ENCODE assay signal across 1 cellular context in genomic region chr12:120658286-120659150, GRCh38.
A peak's percentile ranks its signal among the peaks of the same experiment; 100 is the strongest.
TF ChIP-seq lines count a peak whose summit lies in the region.

No MANE protein-coding gene starts in this region.

TF ChIP-seq in K562, 482 proteins besides CTCF, POLR2A, EP300 and RAD21:
- TF ChIP-seq MAFK (IDR thresholded peaks at IDR 0.05; ENCODE audit: low read length) (0 out of 2 replicates have a peak, but pooled peaks have one; percentile 6), ATF4 (CRISPR knock-in tag; IDR thresholded peaks at IDR 0.05) (no peak), NFE2 (IDR thresholded peaks at IDR 0.05; ENCODE audit: low read depth) (peak; percentile 43), ZNF316 (IDR thresholded peaks at IDR 0.05) (0 out of 2 replicates have a peak, but pooled peaks have one; percentile 23), MAFG (tag; conservative IDR thresholded peaks at IDR 0.05) (0 out of 2 replicates have a peak, but pooled peaks have one; percentile 22)
